Comparison of ENCODE assay signal across 9 cellular contexts in the genomic region with DNA sequence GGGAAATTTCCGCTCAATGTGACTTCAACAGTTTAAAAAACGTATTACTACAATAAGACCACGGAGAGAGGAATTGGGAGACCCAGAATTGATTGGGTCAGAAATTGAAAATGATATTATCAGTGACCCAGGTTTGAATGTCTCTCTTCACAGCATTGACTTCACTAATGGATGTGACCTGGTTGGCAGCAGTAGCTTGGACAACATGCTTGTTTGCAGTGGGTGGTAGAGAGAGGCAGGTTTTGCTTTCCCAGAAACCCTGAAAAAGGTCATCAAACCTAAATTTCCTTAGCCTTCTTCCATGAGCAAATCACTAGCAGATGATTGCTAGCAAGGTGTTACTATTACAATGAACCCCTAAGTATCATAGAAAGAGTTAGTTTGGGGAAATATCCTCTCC.
"Had no signal": no experiment of that assay in that cellular context is flagged by ENCODE, and none has a peak within 500 bp of the region (broad histone marks: within the 10 kb centered on the region; RNA-seq: fewer than 3 reads in every experiment).

No MANE protein-coding gene starts in this region.

- H3K4me1 ChIP-seq: HAP-1 had no signal

- H3K4me3 Mint-ChIP-seq: H9, HFFc6 had no signal

- H3K4me3 ChIP-seq: GM23248, HAP-1 had no signal

- H3K9me3 ChIP-seq: HAP-1 had no signal

- H3K9me3 Mint-ChIP-seq: H9, HFFc6 had no signal

- H3K36me3 ChIP-seq: HAP-1 had no signal

- H3K9ac ChIP-seq: GM23248 had no signal

- FAIRE-seq: H54 had no signal

- H3K27ac Mint-ChIP-seq: H9, HFFc6 had no signal

- H3K4me1 Mint-ChIP-seq: H9 had no signal

- H2AFZ ChIP-seq: GM23248 had no signal

- H3K27ac ChIP-seq: GM23248 had no signal

- DNase-seq: GM23248, GOT3, H7, H9, HCEC 1CT, HFFc6 had no signal

- ATAC-seq: HCT116 had no signal
